ENCODE assay signal across 25 cellular contexts in the genomic region with DNA sequence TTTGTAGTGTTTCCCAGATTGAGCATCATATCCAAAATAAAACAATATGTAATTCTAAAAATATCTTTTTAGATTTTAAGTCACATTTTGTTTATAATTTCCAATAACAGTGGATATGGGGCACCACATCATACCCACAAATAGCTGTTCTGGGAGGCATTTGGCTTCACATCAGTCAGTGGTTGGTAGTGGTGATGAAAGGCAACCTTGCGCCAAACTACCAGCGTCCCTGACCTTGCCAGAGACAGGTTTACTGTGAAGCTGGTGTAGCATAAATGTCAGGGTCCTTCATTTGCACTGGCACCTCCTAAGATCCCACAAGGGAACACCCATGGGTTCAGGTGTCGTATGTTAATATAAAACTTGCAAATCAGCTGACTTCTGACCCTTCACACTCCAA.
"Had no signal": no experiment of that assay in that cellular context is flagged by ENCODE, and none has a peak within 500 bp of the region (broad histone marks: within the 10 kb centered on the region; RNA-seq: fewer than 3 reads in every experiment).

No MANE protein-coding gene starts in this region.

- H3K4me1 Mint-ChIP-seq: activated B cell treated with CpG ODN at 0.5 μM for 24 hours; activated T-helper 17 cell treated with anti-CD3 and anti-CD28 coated beads, Interleukin-2, amount 50 U/mL, for 72 hours; T-cell had no signal

- H3K9me3 Mint-ChIP-seq: activated B cell treated with CpG ODN at 0.5 μM for 24 hours; activated CD8-positive, alpha-beta T cell treated with anti-CD3 and anti-CD28 coated beads for 36 hours; activated T-cell treated with anti-CD3 and anti-CD28 coated beads, Interleukin-2, amount 50 U/mL, for 4 hours; activated T-helper 17 cell treated with anti-CD3 and anti-CD28 coated beads, Interleukin-2, amount 50 U/mL, for 72 hours; T-cell; T-helper 1 cell treated with Interleukin-12 subunit alpha and Interleukin-12 subunit beta and Interleukin-4 antibody, amounts not matched to agents 30 μg/mL and 1 μg/mL, for 36 hours had no signal

- ATAC-seq: activated CD4-positive, CD25-positive, alpha-beta regulatory T cell treated with anti-CD3 and anti-CD28 coated beads, Interleukin-2, amount 50 U/mL, for 24 hours; activated CD8-positive, alpha-beta T cell treated with anti-CD3 and anti-CD28 coated beads for 36 hours; activated T-cell treated with anti-CD3 and anti-CD28 coated beads, Interleukin-2, amount 50 U/mL, for 4 hours; activated T-helper 17 cell treated with anti-CD3 and anti-CD28 coated beads, Interleukin-2, amount 50 U/mL, for 72 hours; esophagus mucosa; T-cell had no signal

- H3K36me3 ChIP-seq: brain microvascular endothelial cell, WERI-Rb-1 had no signal

- H3K27me3 ChIP-seq: brain microvascular endothelial cell had no signal

- H3K36me3 Mint-ChIP-seq: activated naive CD8-positive, alpha-beta T cell; T-cell had no signal

- H3K27ac ChIP-seq: brain microvascular endothelial cell, WERI-Rb-1 had no signal

- DNase-seq: activated B cell treated with CpG ODN at 0.5 μM for 24 hours; activated CD4-positive, alpha-beta T cell treated with anti-CD3 and anti-CD28 coated beads for 48 hours; activated CD4-positive, alpha-beta T cell treated with anti-CD3 and anti-CD28 coated beads, Interleukin-2, amount 50 U/mL, for 1 hour; activated CD4-positive, alpha-beta T cell treated with anti-CD3 and anti-CD28 coated beads, Interleukin-2, amount 50 U/mL, for 48 hours; activated CD8-positive, alpha-beta memory T cell treated with anti-CD3 and anti-CD28 coated beads for 24 hours; activated CD8-positive, alpha-beta T cell treated with anti-CD3 and anti-CD28 coated beads for 36 hours; activated effector memory CD4-positive, alpha-beta T cell treated with Interleukin-2 at 50 U/mL for 16 hours; activated gamma-delta T cell treated with Interleukin-2 at 50 U/mL for 16 hours; activated naive CD4-positive, alpha-beta T cell treated with anti-CD3 and anti-CD28 coated beads, Interleukin-2, amount 50 U/mL, for 16 hours; activated naive CD4-positive, alpha-beta T cell treated with Interleukin-2 at 50 U/mL for 16 hours; activated T-cell treated with anti-CD3 and anti-CD28 coated beads, Interleukin-2, amount 50 U/mL, for 4 hours; amniotic stem cell; anterior cingulate cortex; brain microvascular endothelial cell; caudate nucleus; effector CD8-positive, alpha-beta T cell; SW 1271; T-cell; T-helper 9 cell; WERI-Rb-1 had no signal

- H3K4me3 Mint-ChIP-seq: activated B cell treated with CpG ODN at 0.5 μM for 24 hours; activated CD8-positive, alpha-beta T cell treated with anti-CD3 and anti-CD28 coated beads for 36 hours; activated naive CD8-positive, alpha-beta T cell; activated T-cell treated with anti-CD3 and anti-CD28 coated beads, Interleukin-2, amount 50 U/mL, for 4 hours; activated T-helper 17 cell treated with anti-CD3 and anti-CD28 coated beads, Interleukin-2, amount 50 U/mL, for 72 hours; T-cell; T-helper 1 cell treated with Interleukin-12 subunit alpha and Interleukin-12 subunit beta and Interleukin-4 antibody, amounts not matched to agents 30 μg/mL and 1 μg/mL, for 36 hours had no signal

- H3K27ac Mint-ChIP-seq: activated B cell treated with CpG ODN at 0.5 μM for 24 hours; activated CD8-positive, alpha-beta T cell treated with anti-CD3 and anti-CD28 coated beads for 36 hours; activated naive CD8-positive, alpha-beta T cell; activated T-helper 17 cell treated with anti-CD3 and anti-CD28 coated beads, Interleukin-2, amount 50 U/mL, for 72 hours; T-cell; T-helper 1 cell treated with Interleukin-12 subunit alpha and Interleukin-12 subunit beta and Interleukin-4 antibody, amounts not matched to agents 30 μg/mL and 1 μg/mL, for 36 hours had no signal
